ENCODE assay signal across 14 cellular contexts in genomic region chr2:164693834-164694233, GRCh38.
DNase-seq lines count a peak whose midpoint lies in the region; ATAC-seq, FAIRE-seq and TF ChIP-seq lines count a peak whose summit lies in the region.
"Had no signal": no experiment of that assay in that cellular context is flagged by ENCODE, and none has a peak within 500 bp of the region (broad histone marks: within the 10 kb centered on the region; RNA-seq: fewer than 3 reads in every experiment).

No MANE protein-coding gene starts in this region.

- no peaks in the 10 kb centered on the region for H3K27me3 Mint-ChIP-seq in Caco-2 (ENCODE audit: insufficient read depth, unreplicated experiment)
- H3K27me3 Mint-ChIP-seq: CD8-positive, alpha-beta memory T cell had no signal

- TF ChIP-seq CTCF in 22Rv1 (IDR thresholded peaks at IDR 0.05) (no peak), Caco-2 (IDR thresholded peaks at IDR 0.05; ENCODE audit: insufficient read depth in 1 of 2, low read depth in 1 of 2, low read length in 1 of 2, severe bottlenecking in 1 of 2, unreplicated experiment in 1 of 2) (no peak), esophagus muscularis mucosa (IDR thresholded peaks at IDR 0.05) (no peak)

- H3K27ac Mint-ChIP-seq in Caco-2 (ENCODE audit: unreplicated experiment) = peak overlapping the region; percentile 17
- H3K27ac Mint-ChIP-seq: CD8-positive, alpha-beta memory T cell; GM23338 had no signal

- POLR2A ChIA-PET in Caco-2 (lab: Charles Lee) = no interaction called here

- TSS peak; percentile 12 for BruUV-seq in Caco-2 (replicated peaks; lab: Mats Ljungman, UMichigan)

- TF ChIP-seq POLR2A in esophagus muscularis mucosa (IDR thresholded peaks at IDR 0.05; ENCODE audit: low read depth) = no peak

- no peaks in the 10 kb centered on the region for H3K36me3 ChIP-seq in Caco-2 (ENCODE audit: control insufficient read depth, insufficient read depth, low read length)
- peaks cover 0 to 48% (median 5%) of the 10 kb centered on the region in 4 donors for H3K36me3 ChIP-seq in esophagus muscularis mucosa

- no peak for ATAC-seq in GM18498 (IDR thresholded peaks at IDR 0.05; ENCODE audit: unreplicated experiment)
- ATAC-seq: GM12878, GM23338 had no signal

- peak overlapping the region; percentile 74 for H3K4me3 Mint-ChIP-seq in Caco-2 (ENCODE audit: unreplicated experiment)
- H3K4me3 Mint-ChIP-seq: CD8-positive, alpha-beta memory T cell; GM23338 had no signal

- H3K4me1 ChIP-seq in Caco-2 (peaks cover 34% of the 10 kb centered on the region), esophagus muscularis mucosa (peaks cover 0 to 59% (median 50%) of the 10 kb centered on the region in 4 donors)

- H3K27ac ChIP-seq in 22Rv1 (peak overlapping the region; percentile 50), esophagus muscularis mucosa (replicated peaks in 1 of 4) (peak overlapping the region; percentile 43 to 50 (median 44))

- H3K4me3 ChIP-seq in Caco-2 (ENCODE audit: low read depth, low read length) (peak overlapping the region; percentile 43), esophagus muscularis mucosa (no peak overlapping the region)
- H3K4me3 ChIP-seq: GM12878, GM23338 had no signal

- FAIRE-seq in islet of Langerhans (lab: Jason Lieb, UNC) = peak; percentile 73
- FAIRE-seq: A204.1, GM12878, HTR-8/SVneo had no signal

- H3K9me3 ChIP-seq in Caco-2 (no peaks in the 10 kb centered on the region), esophagus muscularis mucosa (no peaks in the 10 kb centered on the region)

- no peaks in the 10 kb centered on the region for H3K9me3 Mint-ChIP-seq in Caco-2 (ENCODE audit: unreplicated experiment)
- H3K9me3 Mint-ChIP-seq: GM23338 had no signal

- H3K4me1 Mint-ChIP-seq in Caco-2 (ENCODE audit: low read depth, unreplicated experiment) = peaks cover 22% of the 10 kb centered on the region
- H3K4me1 Mint-ChIP-seq: CD8-positive, alpha-beta memory T cell had no signal

- H3K27me3 ChIP-seq in Caco-2 (replicated peaks; ENCODE audit: control insufficient read depth, insufficient read depth, low read length) (no peaks in the 10 kb centered on the region), esophagus muscularis mucosa (no peaks in the 10 kb centered on the region)

- CTCF ChIA-PET in Caco-2 (lab: Charles Lee) = no interaction called here

- H3K36me3 Mint-ChIP-seq in Caco-2 (ENCODE audit: insufficient read depth, unreplicated experiment) = peaks cover 46% of the 10 kb centered on the region
- H3K36me3 Mint-ChIP-seq: CD8-positive, alpha-beta memory T cell had no signal

- no peak for DNase-seq in Caco-2
- no peak for DNase-seq in esophagus muscularis mucosa (ENCODE audit: extremely low spot score)
- no peak for DNase-seq in ureter (ENCODE audit: low spot score)
- DNase-seq in DMS53 treated with DMSO at 0.1 percent for 48 hours (lab: John Stamatoyannopoulos, UW; ENCODE audit: unreplicated experiment) = no peak
- no peak for DNase-seq in activated CD4-positive, alpha-beta T cell treated with anti-CD3 and anti-CD28 coated beads, Interleukin-2, amount 50 U/mL, for 48 hours
- DNase-seq: CD8-positive, alpha-beta memory T cell; H7 had no signal

- intact Hi-C loops in Caco-2 (cut with micrococcal nuclease; ENCODE audit: unreplicated experiment) = loop anchor here (1.0 to 2.0 kb wide), 4 partner anchors 17 to 149 kb away; partner anchors contain the start of gene GRB14
- intact Hi-C loops in esophagus muscularis mucosa (cut with DNase I) = no loop called here

- no peak for TF ChIP-seq EP300 in esophagus muscularis mucosa (IDR thresholded peaks at IDR 0.05)
